8 cellular contexts compared by ENCODE assay signal in genomic region chr9:96484521-96484931, GRCh38. TPM values are rescaled to one million over a fixed set of nuclear protein-coding genes. Genes with fewer than 3 reads are reported as not detected.
DNase-seq lines count a peak whose midpoint lies in the region; ATAC-seq and TF ChIP-seq lines count a peak whose summit lies in the region.

No MANE protein-coding gene starts in this region.

- ATAC-seq in GM18858 (IDR thresholded peaks at IDR 0.05; ENCODE audit: unreplicated experiment) (peak; percentile 93), GM21515 (IDR thresholded peaks at IDR 0.05; ENCODE audit: unreplicated experiment) (peak; percentile 90), HG03175 (IDR thresholded peaks at IDR 0.05; ENCODE audit: unreplicated experiment) (peak; percentile 85), right cardiac atrium (no peak), psoas muscle (no peak)

- peaks cover 13% of the 10 kb centered on the region for H3K4me1 ChIP-seq in right cardiac atrium (ENCODE audit: control insufficient read depth, insufficient read depth, low read length)
- H3K4me1 ChIP-seq in psoas muscle = peaks cover 16% of the 10 kb centered on the region

- H3K36me3 ChIP-seq in psoas muscle (ENCODE audit: insufficient read depth in 1 of 2, low read depth in 1 of 2) = peaks cover 0 to 38% of the 10 kb centered on the region in 2 donors

- H3K9me3 ChIP-seq in right cardiac atrium (ENCODE audit: control insufficient read depth, low read length) = no peaks in the 10 kb centered on the region
- H3K9me3 ChIP-seq in psoas muscle = no peaks in the 10 kb centered on the region

- H3K27me3 ChIP-seq in right cardiac atrium (ENCODE audit: control insufficient read depth, insufficient read depth) (no peaks in the 10 kb centered on the region), psoas muscle (ENCODE audit: insufficient read depth in 3 of 3, low read length in 2 of 3) (no peaks in the 10 kb centered on the region)

- TF ChIP-seq CTCF in coronary artery (IDR thresholded peaks at IDR 0.05) (no peak), psoas muscle (IDR thresholded peaks at IDR 0.05) (no peak)

- DNase-seq in coronary artery (ENCODE audit: low spot score) (no peak), right cardiac atrium (no peak), psoas muscle (no peak), NCI-H1417 treated with DMSO at 0.1 percent for 48 hours (lab: John Stamatoyannopoulos, UW) (no peak), HT-29 (ENCODE audit: low spot score) (no peak)

- H3K27ac ChIP-seq in coronary artery (peak overlapping the region; percentile 87 to 93), right cardiac atrium (ENCODE audit: low read length) (no peak overlapping the region), psoas muscle (no peak overlapping the region)

- WGBS in right cardiac atrium = 91% methylated on average over 4 of the region's 4 CpGs
- WGBS in psoas muscle, 3 donors = 87 to 95% (median 91%) methylated on average over 4 of the region's 4 CpGs

- intact Hi-C loops in right cardiac atrium (cut with DNase I) = no loop called here
- intact Hi-C loops in psoas muscle (cut with DNase I) = no loop called here

- H3K4me3 ChIP-seq in coronary artery (no peak overlapping the region), right cardiac atrium (ENCODE audit: low read length) (no peak overlapping the region), psoas muscle (no peak overlapping the region)

RNA-seq across cellular contexts. Expression of gene HABP4, which starts 34.6 kb away (rescaled TPM):
- 10 to 100 TPM; 17.1 to 21.7 (median 18.5) TPM for total RNA-seq in right cardiac atrium
- 19.6 TPM for polyA plus RNA-seq in right cardiac atrium
- total RNA-seq in psoas muscle = 10 to 100 TPM in 2 of 4 donors, 1 to 10 TPM in 2; 6.4 to 14.4 (median 10.0) TPM
- polyA plus RNA-seq in psoas muscle = 10 to 100 TPM in 1 of 3 donors, 1 to 10 TPM in 2; 8.7 to 13.6 (median 9.3) TPM
- total RNA-seq in HT-29 (2014; rRNA removed; shearing (Covaris generic)) = 3.3 and 5.0 TPM in 2 replicates

Comparison
In these comparisons a context has a peak if more than half of its experiments do, and no peak if none do; other contexts are left out.
1. ATAC-seq: peak in GM18858 (single experiment), GM21515 (single experiment) and HG03175 (single experiment); none in right cardiac atrium (0 of 2) and psoas muscle (0 of 4).
2. H3K27ac ChIP-seq: peak in coronary artery (2 of 2); none in right cardiac atrium (single experiment) and psoas muscle (single experiment).